In genomic region chr3:144033863-144034262, GRCh38 we compare ENCODE assay signal across 22 cellular contexts.
DNase-seq lines count a peak whose midpoint lies in the region; ATAC-seq and TF ChIP-seq lines count a peak whose summit lies in the region.
"Had no signal": no experiment of that assay in that cellular context is flagged by ENCODE, and none has a peak within 500 bp of the region (broad histone marks: within the 10 kb centered on the region; RNA-seq: fewer than 3 reads in every experiment).

No MANE protein-coding gene starts in this region.

- no peak overlapping the region for H3K9ac ChIP-seq in mammary epithelial cell (ENCODE audit: insufficient read depth, low read length)
- H3K9ac ChIP-seq: KMS-11 had no signal

- no peaks in the 10 kb centered on the region for H3K27me3 ChIP-seq in ascending aorta
- H3K27me3 ChIP-seq in psoas muscle (ENCODE audit: insufficient read depth in 3 of 3, low read length in 2 of 3): no peaks in the 10 kb centered on the region
- H3K27me3 ChIP-seq in mammary epithelial cell (ENCODE audit: insufficient read depth, low read length): no peaks in the 10 kb centered on the region
- H3K27me3 ChIP-seq in effector memory CD4-positive, alpha-beta T cell (replicated peaks; ENCODE audit: control insufficient read depth, insufficient read depth, low read length, poor library complexity, severe bottlenecking): no peaks in the 10 kb centered on the region
- H3K27me3 ChIP-seq: BE2C had no signal

- dilution Hi-C loops in mammary epithelial cell (cut with HindIII; ENCODE audit: low sequenced_read_pairs): no loop called here

- in situ Hi-C loops in mammary epithelial cell (cut with MboI; ENCODE audit: low sequenced_read_pairs in 2 of 2): no loop called here

- CTCF ChIA-PET in mammary epithelial cell (lab: Charles Lee; ENCODE audit: low non-redundant PET): no interaction called here

- ATAC-seq in psoas muscle (no peak), HG03196 (IDR thresholded peaks at IDR 0.05; ENCODE audit: unreplicated experiment) (no peak)

- intact Hi-C loops in ascending aorta (cut with DNase I) (loop anchor here (2.0 kb wide), 1 partner anchor 61 kb away; no protein-coding TSS in a partner anchor), psoas muscle (cut with DNase I) (no loop called here), mammary epithelial cell (cut with micrococcal nuclease) (no loop called here)

- H4K20me1 ChIP-seq in mammary epithelial cell (ENCODE audit: insufficient read depth, low read length): no peaks in the 10 kb centered on the region

- TF ChIP-seq CTCF in ascending aorta (IDR thresholded peaks at IDR 0.05) (no peak), psoas muscle (IDR thresholded peaks at IDR 0.05) (no peak), mammary epithelial cell (conservative IDR thresholded peaks at IDR 0.05 in 1 of 2, IDR thresholded peaks at IDR 0.05 in 1 of 2; ENCODE audit: extremely low read depth in 1 of 2, insufficient read depth in 1 of 2, low read depth in 1 of 2, low read length in 2 of 2) (no peak)

- H2AFZ ChIP-seq in mammary epithelial cell (ENCODE audit: low read depth, low read length): no peak overlapping the region

- H3K4me1 ChIP-seq in ascending aorta: peaks cover 0 to 8% of the 10 kb centered on the region in 2 donors
- peaks cover 8% of the 10 kb centered on the region for H3K4me1 ChIP-seq in psoas muscle
- peaks cover 3% of the 10 kb centered on the region for H3K4me1 ChIP-seq in mammary epithelial cell (ENCODE audit: insufficient read depth, low read length)
- H3K4me1 ChIP-seq in effector memory CD4-positive, alpha-beta T cell (ENCODE audit: control insufficient read depth, insufficient read depth, low read length, poor library complexity, severe bottlenecking): no peaks in the 10 kb centered on the region
- H3K4me1 ChIP-seq: BE2C had no signal

- H3K27ac ChIP-seq in ascending aorta: peak overlapping the region; percentile 65 to 68
- H3K27ac ChIP-seq in psoas muscle: no peak overlapping the region
- no peak overlapping the region for H3K27ac ChIP-seq in mammary epithelial cell (ENCODE audit: insufficient read depth, low read depth, low read length)
- no peak overlapping the region for H3K27ac ChIP-seq in effector memory CD4-positive, alpha-beta T cell (ENCODE audit: insufficient read depth, low read length, poor library complexity, severe bottlenecking)
- H3K27ac ChIP-seq: 22Rv1, HL-60, KMS-11, SK-N-MC had no signal

- 25 to 47% (median 34%) methylated on average over 1 of the region's 1 CpG for WGBS in psoas muscle, 3 donors
- WGBS in mammary epithelial cell (ENCODE audit: low coverage, missing lambda C conversion rate): 32% methylated on average over 1 of the region's 1 CpG

- peak; percentile 21 for DNase-seq in Ammon's horn (ENCODE audit: low spot score)
- DNase-seq in ascending aorta (ENCODE audit: low spot score in 2 of 2): no peak
- peak; percentile 59 for DNase-seq in globus pallidus (ENCODE audit: low spot score)
- DNase-seq in pons (ENCODE audit: low spot score): peak; percentile 68
- DNase-seq in psoas muscle: no peak
- no peak for DNase-seq in mammary epithelial cell
- DNase-seq in effector memory CD4-positive, alpha-beta T cell: no peak
- DNase-seq: BE2C, Calu3, DMS79 treated with DMSO at 0.1 percent for 48 hours, NCI-H1048, NCI-H1417, NCI-H1694, NCI-H2029 treated with DMSO at 0.1 percent for 48 hours, NCI-H446 treated with DMSO at 0.1 percent for 48 hours, NCI-H526, SIG-M5 had no signal

- BruUV-seq in mammary epithelial cell (replicated peaks; lab: Mats Ljungman, UMichigan): no TSS peak

- no peaks in the 10 kb centered on the region for H3K9me3 ChIP-seq in ascending aorta
- no peaks in the 10 kb centered on the region for H3K9me3 ChIP-seq in psoas muscle
- H3K9me3 ChIP-seq in mammary epithelial cell (replicated peaks; ENCODE audit: insufficient read depth, low read length): no peaks in the 10 kb centered on the region
- no peaks in the 10 kb centered on the region for H3K9me3 ChIP-seq in effector memory CD4-positive, alpha-beta T cell (ENCODE audit: control insufficient read depth, low read length)
- H3K9me3 ChIP-seq: BE2C had no signal

- H3K4me3 ChIP-seq in ascending aorta (no peak overlapping the region), psoas muscle (no peak overlapping the region), mammary epithelial cell (replicated peaks in 1 of 3; ENCODE audit: insufficient read depth in 1 of 3, low read depth in 2 of 3, low read length in 3 of 3) (no peak overlapping the region)
- H3K4me3 ChIP-seq in effector memory CD4-positive, alpha-beta T cell (ENCODE audit: insufficient read depth, low read depth, low read length, poor library complexity, severe bottlenecking): no peak overlapping the region
- H3K4me3 ChIP-seq: SK-N-MC had no signal

- H3K79me2 ChIP-seq in mammary epithelial cell (ENCODE audit: insufficient read depth, low read length): no peaks in the 10 kb centered on the region

- H3K36me3 ChIP-seq in ascending aorta: no peaks in the 10 kb centered on the region
- no peaks in the 10 kb centered on the region for H3K36me3 ChIP-seq in psoas muscle (ENCODE audit: insufficient read depth in 1 of 2, low read depth in 1 of 2)
- no peaks in the 10 kb centered on the region for H3K36me3 ChIP-seq in mammary epithelial cell (ENCODE audit: insufficient read depth, low read length)
- no peaks in the 10 kb centered on the region for H3K36me3 ChIP-seq in effector memory CD4-positive, alpha-beta T cell (ENCODE audit: control insufficient read depth, insufficient read depth, low read length)
- H3K36me3 ChIP-seq: BE2C had no signal

- H3K4me2 ChIP-seq in mammary epithelial cell (ENCODE audit: insufficient read depth, low read depth, low read length): no peak overlapping the region
- H3K4me2 ChIP-seq: KMS-11 had no signal

Comparison
In these comparisons a context has a peak if more than half of its experiments do, and no peak if none do; other contexts are left out.
1. DNase-seq: peak in Ammon's horn (single experiment), globus pallidus (single experiment) and pons (single experiment); none in ascending aorta (0 of 2), psoas muscle (0 of 2), mammary epithelial cell (single experiment) and effector memory CD4-positive, alpha-beta T cell (0 of 3).
2. H3K27ac ChIP-seq: peak in ascending aorta (2 of 2); none in psoas muscle (single experiment), mammary epithelial cell (single experiment) and effector memory CD4-positive, alpha-beta T cell (single experiment).